In genomic region chr1:180837025-180837424, GRCh38 we compare ENCODE assay signal across 18 cellular contexts.
DNase-seq lines count a peak whose midpoint lies in the region; ATAC-seq, FAIRE-seq and TF ChIP-seq lines count a peak whose summit lies in the region.
"Had no signal": no experiment of that assay in that cellular context is flagged by ENCODE, and none has a peak within 500 bp of the region (broad histone marks: within the 10 kb centered on the region; RNA-seq: fewer than 3 reads in every experiment).

No MANE protein-coding gene starts in this region.

- H3K9me1 ChIP-seq in K562 (ENCODE audit: control insufficient read depth, insufficient read depth, low read length) = no peaks in the 10 kb centered on the region

- TF ChIP-seq CTCF in K562 (IDR thresholded peaks at IDR 0.05 in 2 of 3, conservative IDR thresholded peaks at IDR 0.05 in 1 of 3; ENCODE audit: insufficient read depth in 2 of 3, low read depth in 1 of 3, low read length in 3 of 3) (no peak), nephron progenitor cell (IDR thresholded peaks at IDR 0.05) (no peak), Peyer's patch (IDR thresholded peaks at IDR 0.05) (no peak), PC-3 (conservative IDR thresholded peaks at IDR 0.05; ENCODE audit: low read depth, low read length) (no peak)

- H3K36me3 ChIP-seq in CD4-positive, CD25-positive, alpha-beta regulatory T cell (ENCODE audit: control insufficient read depth, insufficient read depth, low read length) = peaks cover 12% of the 10 kb centered on the region
- peaks cover 31% of the 10 kb centered on the region for H3K36me3 ChIP-seq in K562 (ENCODE audit: control insufficient read depth, insufficient read depth, low read length)
- peaks cover 0 to 20% (median 0%) of the 10 kb centered on the region in 3 donors for H3K36me3 ChIP-seq in Peyer's patch
- no peaks in the 10 kb centered on the region for H3K36me3 ChIP-seq in PC-3 (ENCODE audit: low read depth, low read length)

- no peak for FAIRE-seq in K562 (lab: Jason Lieb, UNC)
- FAIRE-seq: urothelium cell line had no signal

- no peaks in the 10 kb centered on the region for H3K9me2 ChIP-seq in PC-3 (replicated peaks; ENCODE audit: low read length)

- CTCF ChIA-PET in K562 (lab: Yijun Ruan, JAX; ENCODE audit: low intra/inter-chr PET ratio) (no interaction called here), PC-3 (lab: Charles Lee) (no interaction called here)

- BruUV-seq in K562 (replicated peaks; lab: Mats Ljungman, UMichigan) = no TSS peak
- no TSS peak for BruUV-seq in PC-3 (replicated peaks; lab: Mats Ljungman, UMichigan)

- no peaks in the 10 kb centered on the region for H4K20me1 ChIP-seq in K562 (replicated peaks; ENCODE audit: control insufficient read depth, insufficient read depth, low read length)
- H4K20me1 ChIP-seq in PC-3 (ENCODE audit: low read length) = no peaks in the 10 kb centered on the region

- intact Hi-C loops in K562 (cut with micrococcal nuclease) = no loop called here
- intact Hi-C loops in PC-3 (cut with micrococcal nuclease) = no loop called here

- no peak overlapping the region for H2AFZ ChIP-seq in K562 (ENCODE audit: low read depth, low read length)
- H2AFZ ChIP-seq in PC-3 (ENCODE audit: low read length) = no peak overlapping the region

- H3K4me1 ChIP-seq in CD4-positive, CD25-positive, alpha-beta regulatory T cell (ENCODE audit: control insufficient read depth, insufficient read depth, low read length, poor library complexity, severe bottlenecking) = peaks cover 8% of the 10 kb centered on the region
- H3K4me1 ChIP-seq in K562 (replicated peaks in 1 of 2; ENCODE audit: control insufficient read depth in 2 of 2, insufficient read depth in 2 of 2, low read length in 2 of 2) (no peaks in the 10 kb centered on the region), Peyer's patch (no peaks in the 10 kb centered on the region), PC-3 (ENCODE audit: insufficient read depth, low read length) (no peaks in the 10 kb centered on the region)
- H3K4me1 ChIP-seq: sigmoid colon had no signal

- no peaks in the 10 kb centered on the region for H3K79me2 ChIP-seq in K562 (ENCODE audit: control insufficient read depth, insufficient read depth, low read length)
- no peaks in the 10 kb centered on the region for H3K79me2 ChIP-seq in PC-3 (ENCODE audit: low read length)

- H3K4me2 ChIP-seq in K562 (ENCODE audit: insufficient read depth, low read length) (no peak overlapping the region), PC-3 (ENCODE audit: low read length) (no peak overlapping the region)

- POLR2A ChIA-PET in K562 (lab: Yijun Ruan, JAX) = no interaction called here
- POLR2A ChIA-PET in PC-3 (lab: Charles Lee; ENCODE audit: unreplicated experiment) = no interaction called here

- no peak overlapping the region for H3K9ac ChIP-seq in K562 (ENCODE audit: insufficient read depth in 1 of 2, low read depth in 2 of 2, low read length in 2 of 2)
- no peak overlapping the region for H3K9ac ChIP-seq in PC-3 (ENCODE audit: low read length)

- TF ChIP-seq EP300 in K562 (IDR thresholded peaks at IDR 0.05; ENCODE audit: low read length) = no peak

- DNase-seq in CD4-positive, CD25-positive, alpha-beta regulatory T cell = peak in 1 of 3 donors; percentile 87
- DNase-seq in MV-4-11 (lab: John Stamatoyannopoulos, UW) (peak; percentile 33), K562 (ENCODE audit: extremely low read depth in 1 of 4, low spot score in 3 of 4) (no peak), nephron progenitor cell (no peak), Peyer's patch (no peak), hepatic stellate cell (ENCODE audit: low spot score) (no peak), PC-3 (no peak)
- DNase-seq in activated effector memory CD4-positive, alpha-beta T cell treated with anti-CD3 and anti-CD28 coated beads, Interleukin-2, amount 50 U/mL, for 16 hours = no peak
- DNase-seq: activated CD4-positive, alpha-beta T cell treated with anti-CD3 and anti-CD28 coated beads, Interleukin-2, amount 50 U/mL, for 48 hours; activated T-cell treated with anti-CD3 and anti-CD28 coated beads, Interleukin-2, amount 50 U/mL, for 4 hours; mucosa of descending colon; NCI-H2081; RPMI8226; sigmoid colon; stimulated activated CD4-positive, alpha-beta T cell treated with anti-CD3 and anti-CD28 coated beads, Interleukin-1b, Interleukin-23, amount 100 ng/mL, for 48 hours had no signal

- no peaks in the 10 kb centered on the region for H3K27me3 ChIP-seq in CD4-positive, CD25-positive, alpha-beta regulatory T cell (ENCODE audit: control insufficient read depth, insufficient read depth, low read length)
- no peaks in the 10 kb centered on the region for H3K27me3 ChIP-seq in K562 (ENCODE audit: control insufficient read depth in 2 of 2, insufficient read depth in 2 of 2, low read length in 2 of 2)
- no peaks in the 10 kb centered on the region for H3K27me3 ChIP-seq in Peyer's patch
- H3K27me3 ChIP-seq in PC-3 (ENCODE audit: low read length) = no peaks in the 10 kb centered on the region
- H3K27me3 ChIP-seq: sigmoid colon had no signal

- H3F3A ChIP-seq in PC-3 (ENCODE audit: low read length, unreplicated experiment) = no peaks in the 10 kb centered on the region

- peak; percentile 40 to 56 for ATAC-seq in CD4-positive, CD25-positive, alpha-beta regulatory T cell (ENCODE audit: low read depth in 2 of 2)
- ATAC-seq in K562 (no peak), PC-3 (no peak)
- ATAC-seq: activated T-cell treated with anti-CD3 and anti-CD28 coated beads, Interleukin-2, amount 50 U/mL, for 4 hours; left lobe of liver; mucosa of descending colon had no signal

- H3K27me3 Mint-ChIP-seq in CD4-positive, CD25-positive, alpha-beta regulatory T cell = no peaks in the 10 kb centered on the region
- H3K27me3 Mint-ChIP-seq in nephron progenitor cell (ENCODE audit: low read depth, poor library complexity) = no peaks in the 10 kb centered on the region
- H3K27me3 Mint-ChIP-seq: IgD-negative memory B cell had no signal

- peak overlapping the region in 2 of 4 donors; percentile 10 to 11 for H3K4me3 Mint-ChIP-seq in CD4-positive, CD25-positive, alpha-beta regulatory T cell
- no peak overlapping the region for H3K4me3 Mint-ChIP-seq in nephron progenitor cell
- H3K4me3 Mint-ChIP-seq: activated T-cell treated with anti-CD3 and anti-CD28 coated beads, Interleukin-2, amount 50 U/mL, for 4 hours; IgD-negative memory B cell had no signal

- H3K36me3 Mint-ChIP-seq in CD4-positive, CD25-positive, alpha-beta regulatory T cell = peaks cover 56% of the 10 kb centered on the region
- peaks cover 60% of the 10 kb centered on the region for H3K36me3 Mint-ChIP-seq in nephron progenitor cell (ENCODE audit: low read depth)

- H3K27ac Mint-ChIP-seq in CD4-positive, CD25-positive, alpha-beta regulatory T cell = peak overlapping the region in 2 of 3 donors; percentile 48 to 64
- peak overlapping the region; percentile 33 for H3K27ac Mint-ChIP-seq in nephron progenitor cell
- H3K27ac Mint-ChIP-seq: IgD-negative memory B cell had no signal

- H3K9me3 Mint-ChIP-seq in CD4-positive, CD25-positive, alpha-beta regulatory T cell = peaks cover 0 to 19% (median 7%) of the 10 kb centered on the region in 7 donors
- H3K9me3 Mint-ChIP-seq in nephron progenitor cell = peaks cover 31% of the 10 kb centered on the region

- peaks cover 15 to 29% (median 20%) of the 10 kb centered on the region in 4 donors for H3K4me1 Mint-ChIP-seq in CD4-positive, CD25-positive, alpha-beta regulatory T cell
- H3K4me1 Mint-ChIP-seq in nephron progenitor cell = peaks cover 17% of the 10 kb centered on the region

- H3K9me3 ChIP-seq in CD4-positive, CD25-positive, alpha-beta regulatory T cell (ENCODE audit: control insufficient read depth in 2 of 2, low read length in 2 of 2) = peaks cover 6 to 9% of the 10 kb centered on the region in 2 experiments
- H3K9me3 ChIP-seq in K562 (replicated peaks; ENCODE audit: control insufficient read depth, insufficient read depth, low read depth, low read length) (no peaks in the 10 kb centered on the region), Peyer's patch (peaks cover 0 to 3% (median 0%) of the 10 kb centered on the region in 4 donors), PC-3 (ENCODE audit: low read length) (no peaks in the 10 kb centered on the region)

- no peak overlapping the region for H3K27ac ChIP-seq in CD4-positive, CD25-positive, alpha-beta regulatory T cell (ENCODE audit: insufficient read depth, low read length, poor library complexity, severe bottlenecking)
- H3K27ac ChIP-seq in K562 (ENCODE audit: extremely low read depth, low read depth, low read length) (no peak overlapping the region), Peyer's patch (no peak overlapping the region), PC-3 (ENCODE audit: low read length) (no peak overlapping the region)
- H3K27ac ChIP-seq: sigmoid colon had no signal

- WGBS in K562 (ENCODE audit: insufficient coverage, low coverage, missing lambda C conversion rate) = 54% methylated on average over 3 of the region's 3 CpGs

- no peak for TF ChIP-seq RAD21 in K562 (CRISPR knock-in tag; conservative IDR thresholded peaks at IDR 0.05 in 1 of 2, IDR thresholded peaks at IDR 0.05 in 1 of 2)

- TF ChIP-seq POLR2A in K562 (conservative IDR thresholded peaks at IDR 0.05) = no peak
- TF ChIP-seq POLR2A in Peyer's patch (IDR thresholded peaks at IDR 0.05) = no peak

- in situ Hi-C loops in K562 (cut with MboI) = no loop called here

- no peak overlapping the region for H3K4me3 ChIP-seq in CD4-positive, CD25-positive, alpha-beta regulatory T cell (ENCODE audit: low read depth, low read length)
- H3K4me3 ChIP-seq in K562 (no peak overlapping the region), Peyer's patch (no peak overlapping the region), PC-3 (ENCODE audit: low read length) (no peak overlapping the region)
- H3K4me3 ChIP-seq: mucosa of descending colon, sigmoid colon had no signal

TF ChIP-seq in K562, 482 proteins besides CTCF, POLR2A, EP300 and RAD21 (continues in another document):
- TF ChIP-seq ZNF253 (CRISPR knock-in tag; conservative IDR thresholded peaks at IDR 0.05) (no peak), HDAC8 (tag; IDR thresholded peaks at IDR 0.05) (no peak), CCAR2 (IDR thresholded peaks at IDR 0.05; ENCODE audit: low read depth, low read length) (no peak), KLF1 (tag; IDR thresholded peaks at IDR 0.05) (no peak), RFX1 (IDR thresholded peaks at IDR 0.05) (peak; percentile 64), FOS (IDR thresholded peaks at IDR 0.05; ENCODE audit: extremely low read depth, insufficient read length) (no peak), SIRT6 (IDR thresholded peaks at IDR 0.05; ENCODE audit: low read depth, low read length) (no peak), ZNF780A (CRISPR knock-in tag; IDR thresholded peaks at IDR 0.05) (no peak), ZNF77 (CRISPR knock-in tag; IDR thresholded peaks at IDR 0.05) (no peak), MEIS2 (IDR thresholded peaks at IDR 0.05; ENCODE audit: partially characterized antibody) (peak; percentile 31)

Comparison
In these comparisons a context has a peak if more than half of its experiments do, and no peak if none do; other contexts are left out.
1. ATAC-seq: peak in CD4-positive, CD25-positive, alpha-beta regulatory T cell (2 of 2); none in K562 (single experiment) and PC-3 (single experiment).